8 cellular contexts compared by ENCODE assay signal in the genomic region with DNA sequence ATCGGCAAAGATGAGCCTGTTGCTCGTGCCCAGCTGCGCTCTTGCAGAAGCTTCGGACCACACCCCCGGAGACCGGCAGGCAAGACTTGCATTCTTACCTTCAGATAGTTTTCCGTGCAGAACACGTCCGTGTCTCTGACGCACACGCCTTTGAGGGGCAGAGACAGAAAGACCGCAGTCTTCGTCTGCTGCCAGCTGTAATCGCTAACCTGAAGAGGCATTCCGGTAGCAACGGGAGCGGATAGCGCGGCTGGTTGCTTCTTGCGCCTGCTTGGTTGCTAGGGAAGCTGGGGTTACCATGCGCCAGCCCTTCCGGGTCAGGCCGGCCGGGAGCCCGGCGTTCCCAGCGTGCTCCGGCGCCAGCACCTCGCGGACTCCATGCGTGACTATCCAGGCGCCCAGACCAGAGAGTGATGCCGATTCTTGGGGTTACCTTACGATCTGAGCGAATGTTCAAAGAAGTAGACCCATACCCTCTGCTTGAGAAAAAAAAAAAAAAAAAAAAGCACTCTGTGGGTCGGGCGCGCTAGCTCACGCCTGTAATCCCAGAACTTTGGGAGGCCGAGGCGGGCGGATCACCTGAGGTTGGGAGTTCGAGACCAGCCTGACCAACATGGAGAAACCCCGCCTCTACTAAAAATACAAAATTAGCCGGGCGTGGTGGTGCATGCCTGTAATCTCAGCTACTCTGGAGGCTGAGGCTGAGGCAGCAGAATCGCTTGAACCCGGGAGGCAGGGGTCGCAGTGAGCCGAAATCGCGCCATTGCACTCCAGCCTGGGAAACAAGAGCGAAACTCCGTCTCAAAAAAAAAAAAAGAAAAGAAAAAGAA. TPM values are rescaled to one million over a fixed set of nuclear protein-coding genes. Genes with fewer than 3 reads are reported as not detected.
DNase-seq lines count a peak whose midpoint lies in the region; ATAC-seq and TF ChIP-seq lines count a peak whose summit lies in the region.
"Not testable (repeated sequence)": the region's sequence is repeated elsewhere in the genome, so short reads cannot be mapped to it uniquely, and the experiment has no call there.

No MANE protein-coding gene starts in this region.

- not testable (repeated sequence) for TF ChIP-seq CTCF in A673 (conservative IDR thresholded peaks at IDR 0.05; ENCODE audit: low read depth, low read length); VCaP (conservative IDR thresholded peaks at IDR 0.05)

- CTCF ChIA-PET in A673 (lab: Charles Lee) = interaction anchor here (0.8 kb wide), 1 partner anchor 28 kb away, joined by 5 read pairs; no protein-coding TSS in a partner anchor

- H3K4me2 ChIP-seq in skeletal muscle satellite cell (ENCODE audit: low read length) = peak overlapping the region; percentile 80

- H3K4me3 ChIP-seq in A673 (ENCODE audit: low read depth, low read length, poor library complexity, severe bottlenecking) (peak overlapping the region; percentile 61), iPS-20b (ENCODE audit: low read length) (peak overlapping the region; percentile 98), skeletal muscle satellite cell (ENCODE audit: low read length) (peak overlapping the region; percentile 83)

- H3K9me3 ChIP-seq in A673 (ENCODE audit: low read depth, low read length, poor library complexity, severe bottlenecking); iPS-20b (ENCODE audit: insufficient read depth, low read depth, low read length); skeletal muscle satellite cell (replicated peaks; ENCODE audit: low read length): not testable (repeated sequence)

- DNase-seq in A673 (ENCODE audit: low spot score) = peak; percentile 87
- DNase-seq in NCI-H2171 (lab: John Stamatoyannopoulos, UW) = peak; percentile 76
- DNase-seq in T47D (ENCODE audit: low read depth in 1 of 2, low spot score in 1 of 2) = peak; percentile 80 to 89

- H3K27me3 ChIP-seq in A673 (replicated peaks; ENCODE audit: insufficient read depth, low read depth, low read length, poor library complexity); iPS-20b (ENCODE audit: insufficient read depth, low read length); skeletal muscle satellite cell (ENCODE audit: control insufficient read depth, insufficient read depth, low read length): not testable (repeated sequence)

- peak overlapping the region; percentile 34; the same call in 1 of the 2 replicates for H3K9ac ChIP-seq in iPS-20b (ENCODE audit: low read depth, low read length)
- peak overlapping the region; percentile 47 for H3K9ac ChIP-seq in skeletal muscle satellite cell (ENCODE audit: low read depth, low read length)

- not testable (repeated sequence) for H3K36me3 ChIP-seq in A673 (ENCODE audit: insufficient read depth, low read length, poor library complexity, severe bottlenecking); iPS-20b (ENCODE audit: insufficient read depth, low read depth, low read length); skeletal muscle satellite cell (ENCODE audit: insufficient read depth, low read length)

- H3K27ac ChIP-seq in A673 (ENCODE audit: low read depth, low read length, poor library complexity, severe bottlenecking); iPS-20b (ENCODE audit: low read length): not testable (repeated sequence)
- peak overlapping the region; percentile 66 for H3K27ac ChIP-seq in VCaP

- not testable (repeated sequence) for H3K4me1 ChIP-seq in A673 (ENCODE audit: insufficient read depth, low read length, poor library complexity, severe bottlenecking); iPS-20b (ENCODE audit: insufficient read depth, low read length); skeletal muscle satellite cell (ENCODE audit: control insufficient read depth, insufficient read depth, low read length)

- not testable (repeated sequence) for BruUV-seq in A673 (replicated peaks; lab: Mats Ljungman, UMichigan)

- ATAC-seq in GM18867 (IDR thresholded peaks at IDR 0.05; ENCODE audit: unreplicated experiment) (peak; percentile 99), HG03064 (IDR thresholded peaks at IDR 0.05; ENCODE audit: low read depth, unreplicated experiment) (peak; percentile 96)

- intact Hi-C loops in A673 (cut with micrococcal nuclease; ENCODE audit: unreplicated experiment) = not testable (repeated sequence)

- POLR2A ChIA-PET in A673 (lab: Charles Lee; ENCODE audit: low non-redundant PET) = not testable (repeated sequence)

- in situ Hi-C loops in T47D (cut with HindIII; ENCODE audit: low pct_unique_long_range_greater_than_20kb, low sequenced_read_pairs) = not testable (repeated sequence)

RNA-seq across cellular contexts. Expression of gene DNAAF4, which starts 9.7 kb away (rescaled TPM):
- 3.3 and 4.3 TPM in 2 replicates for total RNA-seq in A673 (2021)
- total RNA-seq in skeletal muscle satellite cell (2012; rRNA removed) = 2.0 and 2.4 TPM in 2 replicates
